Comparison of ENCODE assay signal across 8 cellular contexts in the genomic region with DNA sequence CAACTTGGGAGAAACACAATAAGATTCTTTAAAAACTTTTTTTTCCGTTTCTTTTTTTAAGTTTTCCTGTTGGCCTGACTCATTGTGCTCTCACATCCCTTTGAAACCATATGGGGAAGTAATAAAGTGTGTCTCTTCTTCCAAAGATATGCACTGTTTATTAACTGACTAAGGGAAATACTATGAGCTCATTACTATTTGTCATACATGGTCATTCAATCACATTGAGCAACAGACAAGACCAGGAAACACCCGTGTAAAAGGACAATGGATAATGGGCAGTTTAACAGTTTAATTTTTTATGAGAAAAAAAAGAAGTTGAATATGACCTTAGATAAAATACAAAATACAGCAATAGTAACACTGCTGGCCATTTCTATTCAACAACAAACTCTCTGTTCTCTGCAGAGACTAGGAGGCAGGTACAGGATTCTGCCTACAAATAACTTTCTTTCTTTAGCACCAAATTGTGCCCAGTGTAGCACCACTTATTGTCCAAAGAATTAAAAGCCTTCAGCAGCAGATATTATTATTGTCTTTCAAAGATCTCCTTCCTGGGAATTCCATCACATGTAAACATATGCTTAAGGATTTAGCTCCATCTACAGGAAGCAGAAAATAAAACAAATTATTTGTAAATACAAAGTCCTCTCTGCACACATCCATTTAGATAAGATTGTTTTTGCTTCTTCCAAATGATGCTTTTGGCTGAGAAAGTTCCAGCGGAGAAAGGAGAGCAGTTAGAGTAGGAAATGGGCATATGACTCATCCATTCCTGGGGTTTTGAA. TPM values are rescaled to one million over a fixed set of nuclear protein-coding genes. Genes with fewer than 3 reads are reported as not detected.
DNase-seq lines count a peak whose midpoint lies in the region; ATAC-seq, FAIRE-seq and TF ChIP-seq lines count a peak whose summit lies in the region.

No MANE protein-coding gene starts in this region.

- FAIRE-seq in bronchial epithelial cell (lab: Jason Lieb, UNC), result no peak

- no peak overlapping the region for H3K4me3 Mint-ChIP-seq in activated T-cell treated with anti-CD3 and anti-CD28 coated beads, Interleukin-2, amount 50 U/mL, for 72 hours
- no peak overlapping the region for H3K4me3 Mint-ChIP-seq in natural killer cell treated with Interleukin-12 subunit alpha and Interleukin-12 subunit beta and Interleukin-15 and Interleukin-18, amount 100 ng/mL, for 72 hours

- TF ChIP-seq CTCF in NB4 (IDR thresholded peaks at IDR 0.05; ENCODE audit: low read depth, low read length) (no peak), bronchial epithelial cell (IDR thresholded peaks at IDR 0.05; ENCODE audit: insufficient read depth, low read length, severe bottlenecking) (peak; percentile 24)

- no peaks in the 10 kb centered on the region for H3K9me3 Mint-ChIP-seq in activated T-cell treated with anti-CD3 and anti-CD28 coated beads, Interleukin-2, amount 50 U/mL, for 72 hours
- H3K9me3 Mint-ChIP-seq in natural killer cell treated with Interleukin-12 subunit alpha and Interleukin-12 subunit beta and Interleukin-15 and Interleukin-18, amount 100 ng/mL, for 72 hours, result no peaks in the 10 kb centered on the region

- TF ChIP-seq POLR2A in NB4 (IDR thresholded peaks at IDR 0.05; ENCODE audit: extremely low read depth, insufficient read length), result no peak

- peaks cover 6% of the 10 kb centered on the region for H3K4me1 Mint-ChIP-seq in activated T-cell treated with anti-CD3 and anti-CD28 coated beads, Interleukin-2, amount 50 U/mL, for 72 hours (ENCODE audit: low read depth)
- peaks cover 0 to 2% of the 10 kb centered on the region in 2 donors for H3K4me1 Mint-ChIP-seq in natural killer cell treated with Interleukin-12 subunit alpha and Interleukin-12 subunit beta and Interleukin-15 and Interleukin-18, amount 100 ng/mL, for 72 hours (ENCODE audit: low read depth in 2 of 2)

- H3K27me3 Mint-ChIP-seq in activated T-cell treated with anti-CD3 and anti-CD28 coated beads, Interleukin-2, amount 50 U/mL, for 72 hours (ENCODE audit: low read depth), result peaks cover 51% of the 10 kb centered on the region
- peaks cover 28 to 39% of the 10 kb centered on the region in 2 donors for H3K27me3 Mint-ChIP-seq in natural killer cell treated with Interleukin-12 subunit alpha and Interleukin-12 subunit beta and Interleukin-15 and Interleukin-18, amount 100 ng/mL, for 72 hours

- ATAC-seq in activated T-cell treated with anti-CD3 and anti-CD28 coated beads, Interleukin-2, amount 50 U/mL, for 72 hours (replicated peaks in 1 of 2), result no peak
- ATAC-seq in natural killer cell treated with Interleukin-12 subunit alpha and Interleukin-12 subunit beta and Interleukin-15 and Interleukin-18, amount 100 ng/mL, for 72 hours, result no peak

- no peaks in the 10 kb centered on the region for H3K36me3 ChIP-seq in bronchial epithelial cell (ENCODE audit: control insufficient read depth, insufficient read depth, low read length)

- no peaks in the 10 kb centered on the region for H3K36me3 Mint-ChIP-seq in activated T-cell treated with anti-CD3 and anti-CD28 coated beads, Interleukin-2, amount 50 U/mL, for 72 hours (ENCODE audit: insufficient read depth in 2 of 2)
- no peaks in the 10 kb centered on the region for H3K36me3 Mint-ChIP-seq in natural killer cell treated with Interleukin-12 subunit alpha and Interleukin-12 subunit beta and Interleukin-15 and Interleukin-18, amount 100 ng/mL, for 72 hours

- peak; percentile 5 for DNase-seq in COR-L47 (lab: John Stamatoyannopoulos, UW)
- DNase-seq in NB4 (ENCODE audit: low read depth), result peak; percentile 27
- peak; percentile 98 for DNase-seq in bronchial epithelial cell (ENCODE audit: low read depth)
- DNase-seq in lung microvascular endothelial cell (ENCODE audit: low read depth in 2 of 2), result peak; percentile 97 to 98
- DNase-seq in activated T-cell treated with anti-CD3 and anti-CD28 coated beads, Interleukin-2, amount 50 U/mL, for 72 hours, result no peak
- DNase-seq in natural killer cell treated with Interleukin-12 subunit alpha and Interleukin-12 subunit beta and Interleukin-15 and Interleukin-18, amount 100 ng/mL, for 72 hours (ENCODE audit: low spot score), result no peak
- no peak for DNase-seq in anterior cingulate cortex (lab: John Stamatoyannopoulos, UW)
- no peak for DNase-seq in SHP77 treated with DMSO at 0.1 percent for 48 hours (lab: John Stamatoyannopoulos, UW)

- H3K27ac Mint-ChIP-seq in activated T-cell treated with anti-CD3 and anti-CD28 coated beads, Interleukin-2, amount 50 U/mL, for 72 hours, result no peak overlapping the region
- H3K27ac Mint-ChIP-seq in natural killer cell treated with Interleukin-12 subunit alpha and Interleukin-12 subunit beta and Interleukin-15 and Interleukin-18, amount 100 ng/mL, for 72 hours, result no peak overlapping the region

- H3K27me3 ChIP-seq in bronchial epithelial cell (ENCODE audit: control insufficient read depth, insufficient read depth, low read length), result no peaks in the 10 kb centered on the region

- H3K4me3 ChIP-seq in NB4 (ENCODE audit: low read depth, low read length), result no peak overlapping the region
- H3K4me3 ChIP-seq in bronchial epithelial cell (ENCODE audit: low read depth, low read length), result no peak overlapping the region

RNA-seq across cellular contexts. Expression of gene AKR1E2, which starts 55.0 kb away (rescaled TPM):
- total RNA-seq in bronchial epithelial cell, result 4.2 and 6.1 TPM in 2 replicates
- total RNA-seq in lung microvascular endothelial cell, result 5.4 and 23.0 TPM in 2 replicates
- total RNA-seq in activated T-cell treated with anti-CD3 and anti-CD28 coated beads, Interleukin-2, amount 50 U/mL, for 72 hours, result 1 to 10 TPM; 1.7 to 10.0 TPM
- 1 to 10 TPM; 2.2 to 3.9 TPM for total RNA-seq in natural killer cell treated with Interleukin-12 subunit alpha and Interleukin-12 subunit beta and Interleukin-15 and Interleukin-18, amount 100 ng/mL, for 72 hours

Comparison
In these comparisons a context has a peak if more than half of its experiments do, and no peak if none do; other contexts are left out.
1. DNase-seq: peak in COR-L47 (single experiment), NB4 (single experiment), bronchial epithelial cell (single experiment) and lung microvascular endothelial cell (2 of 2); none in activated T-cell treated with anti-CD3 and anti-CD28 coated beads, Interleukin-2, amount 50 U/mL, for 72 hours (0 of 2), natural killer cell treated with Interleukin-12 subunit alpha and Interleukin-12 subunit beta and Interleukin-15 and Interleukin-18, amount 100 ng/mL, for 72 hours (single experiment), anterior cingulate cortex (0 of 58) and SHP77 treated with DMSO at 0.1 percent for 48 hours (single experiment).